Comparison of ENCODE assay signal across 9 cellular contexts in genomic region chr2:151805343-151805742, GRCh38.
"Had no signal": no experiment of that assay in that cellular context is flagged by ENCODE, and none has a peak within 500 bp of the region (broad histone marks: within the 10 kb centered on the region; RNA-seq: fewer than 3 reads in every experiment).

No MANE protein-coding gene starts in this region.

- DNase-seq: GM23248, GOT3, H7, KG1 had no signal

- H3K27ac ChIP-seq: GM23248, HL-60 had no signal

- H3K27me3 Mint-ChIP-seq: IgD-negative memory B cell had no signal

- H3K4me3 Mint-ChIP-seq: IgD-negative memory B cell had no signal

- H3K9me3 ChIP-seq: HAP-1 had no signal

- H3K4me3 ChIP-seq: GM23248, HAP-1 had no signal

- H3K9me3 Mint-ChIP-seq: IgD-negative memory B cell had no signal

- ATAC-seq: HCT116, HepG2 had no signal

- H3K27ac Mint-ChIP-seq: IgD-negative memory B cell had no signal
